Comparison of ENCODE assay signal across 12 cellular contexts in genomic region chr1:235421751-235422150, GRCh38.
"Had no signal": no experiment of that assay in that cellular context is flagged by ENCODE, and none has a peak within 500 bp of the region (broad histone marks: within the 10 kb centered on the region; RNA-seq: fewer than 3 reads in every experiment).

No MANE protein-coding gene starts in this region.

- H3K27ac Mint-ChIP-seq: activated CD4-positive, alpha-beta T cell treated with anti-CD3 and anti-CD28 coated beads for 36 hours; neural progenitor cell had no signal

- ATAC-seq: activated CD4-positive, alpha-beta T cell treated with anti-CD3 and anti-CD28 coated beads for 36 hours; stimulated activated naive CD8-positive, alpha-beta T cell treated with anti-CD3 and anti-CD28 coated beads, Interleukin-15, Interleukin-2, amounts not matched to agents 100 U/mL and 50 U/mL, for 24 hours had no signal

- H3K9me3 Mint-ChIP-seq: neural progenitor cell had no signal

- DNase-seq: activated CD4-positive, alpha-beta T cell treated with anti-CD3 and anti-CD28 coated beads for 36 hours; activated naive CD4-positive, alpha-beta T cell treated with Interleukin-2 at 50 U/mL for 16 hours; adrenal gland; central memory CD4-positive, alpha-beta T cell; effector memory CD4-positive, alpha-beta T cell; hippocampal formation; ovary; stimulated activated CD4-positive, alpha-beta T cell treated with anti-CD3 and anti-CD28 coated beads, Interleukin-12 subunit alpha, Interleukin-12 subunit beta, amount 100 ng/mL, for 4 hours; stimulated activated naive CD8-positive, alpha-beta T cell treated with anti-CD3 and anti-CD28 coated beads, Interleukin-15, Interleukin-2, amounts not matched to agents 100 U/mL and 50 U/mL, for 24 hours; T1000; upper lobe of left lung had no signal

- H3K4me3 Mint-ChIP-seq: activated CD4-positive, alpha-beta T cell treated with anti-CD3 and anti-CD28 coated beads for 36 hours; neural progenitor cell had no signal

- H3K27me3 Mint-ChIP-seq: activated CD4-positive, alpha-beta T cell treated with anti-CD3 and anti-CD28 coated beads for 36 hours had no signal
